In genomic region chr11:86523738-86524602, GRCh38 we compare ENCODE assay signal across 9 cellular contexts.
DNase-seq lines count a peak whose midpoint lies in the region; ATAC-seq and TF ChIP-seq lines count a peak whose summit lies in the region.
"Had no signal": no experiment of that assay in that cellular context is flagged by ENCODE, and none has a peak within 500 bp of the region (broad histone marks: within the 10 kb centered on the region; RNA-seq: fewer than 3 reads in every experiment).

No MANE protein-coding gene starts in this region.

- POLR2A ChIA-PET in WTC11 (lab: Charles Lee): no interaction called here

- 39 to 44% methylated on average over 5 of the region's 5 CpGs for WGBS in tibial nerve, 2 donors

- H3K27me3 Mint-ChIP-seq in activated T-cell treated with anti-CD3 and anti-CD28 coated beads, Interleukin-2, amount 50 U/mL, for 4 hours (ENCODE audit: low read depth): peaks cover 3% of the 10 kb centered on the region
- peaks cover 11% of the 10 kb centered on the region for H3K27me3 Mint-ChIP-seq in WTC11 (ENCODE audit: low read depth)

- H3K4me1 ChIP-seq in tibial nerve: peaks cover 0 to 31% (median 10%) of the 10 kb centered on the region in 4 donors

- H3K36me3 Mint-ChIP-seq in activated T-cell treated with anti-CD3 and anti-CD28 coated beads, Interleukin-2, amount 50 U/mL, for 4 hours (ENCODE audit: insufficient read depth): peaks cover 2% of the 10 kb centered on the region
- H3K36me3 Mint-ChIP-seq in WTC11: peaks cover 20% of the 10 kb centered on the region

- peak overlapping the region in 3 of 4 donors; percentile 32 to 64 (median 46) for H3K27ac ChIP-seq in tibial nerve

- CTCF ChIA-PET in WTC11 (lab: Charles Lee): interaction anchor here (0.8 to 1.2 kb wide), 2 partner anchors 22 to 48 kb away, joined by 3 read pairs; no protein-coding TSS in a partner anchor

- peaks cover 0 to 20% (median 0%) of the 10 kb centered on the region in 4 donors for H3K9me3 ChIP-seq in tibial nerve
- H3K9me3 ChIP-seq: ovary had no signal

- peak; percentile 43 to 65 for ATAC-seq in activated T-cell treated with anti-CD3 and anti-CD28 coated beads, Interleukin-2, amount 50 U/mL, for 4 hours
- ATAC-seq in WTC11: no peak

- H3K4me3 Mint-ChIP-seq in activated T-cell treated with anti-CD3 and anti-CD28 coated beads, Interleukin-2, amount 50 U/mL, for 4 hours: no peak overlapping the region
- H3K4me3 Mint-ChIP-seq in WTC11: no peak overlapping the region

- no peak overlapping the region for H3K4me3 ChIP-seq in kidney epithelial cell (ENCODE audit: low read depth, low read length)
- no peak overlapping the region for H3K4me3 ChIP-seq in tibial nerve
- H3K4me3 ChIP-seq: ovary had no signal

- peaks cover 10% of the 10 kb centered on the region for H3K9me3 Mint-ChIP-seq in activated T-cell treated with anti-CD3 and anti-CD28 coated beads, Interleukin-2, amount 50 U/mL, for 4 hours
- peaks cover 43% of the 10 kb centered on the region for H3K9me3 Mint-ChIP-seq in WTC11

- DNase-seq in activated T-cell treated with anti-CD3 and anti-CD28 coated beads, Interleukin-2, amount 50 U/mL, for 4 hours: no peak
- no peak for DNase-seq in activated T-cell treated with anti-CD3 and anti-CD28 coated beads, Interleukin-2, amount 50 U/mL, for 48 hours
- DNase-seq in amniotic stem cell (lab: John Stamatoyannopoulos, UW) (peak; percentile 67), kidney epithelial cell (ENCODE audit: low read depth) (peak; percentile 92), tibial nerve (ENCODE audit: low spot score in 2 of 2) (no peak), globus pallidus (ENCODE audit: low spot score) (no peak), WTC11 (ENCODE audit: low spot score) (no peak), cerebellar nuclear complex (lab: John Stamatoyannopoulos, UW) (no peak)

- TF ChIP-seq EP300 in tibial nerve (IDR thresholded peaks at IDR 0.05): peak in 1 of 2 donors; percentile 27

- H3K4me1 Mint-ChIP-seq in activated T-cell treated with anti-CD3 and anti-CD28 coated beads, Interleukin-2, amount 50 U/mL, for 4 hours (ENCODE audit: low read depth): peaks cover 11% of the 10 kb centered on the region
- H3K4me1 Mint-ChIP-seq in WTC11: peaks cover 7% of the 10 kb centered on the region

- no peaks in the 10 kb centered on the region for H3K36me3 ChIP-seq in kidney epithelial cell (ENCODE audit: control insufficient read depth, insufficient read depth, low read length)
- H3K36me3 ChIP-seq in tibial nerve: peaks cover 0 to 5% (median 0%) of the 10 kb centered on the region in 3 donors
- H3K36me3 ChIP-seq: ovary had no signal

- no peak for TF ChIP-seq CTCF in kidney epithelial cell (IDR thresholded peaks at IDR 0.05; ENCODE audit: insufficient read depth, low read length, poor library complexity, severe bottlenecking)
- TF ChIP-seq CTCF in tibial nerve (IDR thresholded peaks at IDR 0.05): no peak
- TF ChIP-seq CTCF in WTC11 (IDR thresholded peaks at IDR 0.05): no peak

- H3K27me3 ChIP-seq in kidney epithelial cell (ENCODE audit: control insufficient read depth, insufficient read depth, low read length): no peaks in the 10 kb centered on the region
- H3K27me3 ChIP-seq in tibial nerve: no peaks in the 10 kb centered on the region
- H3K27me3 ChIP-seq: ovary had no signal

- TF ChIP-seq POLR2A in tibial nerve (IDR thresholded peaks at IDR 0.05): no peak

- H3K27ac Mint-ChIP-seq in WTC11: no peak overlapping the region

TF ChIP-seq in WTC11, 78 proteins besides CTCF, POLR2A, EP300 and RAD21 (continues in another document):
- TF ChIP-seq NR2C2 (CRISPR knock-in tag; IDR thresholded peaks at IDR 0.05) (no peak), NFE2L1 (CRISPR knock-in tag; IDR thresholded peaks at IDR 0.05) (no peak), RORB (CRISPR knock-in tag; IDR thresholded peaks at IDR 0.05) (no peak), ERG (CRISPR knock-in tag; IDR thresholded peaks at IDR 0.05) (no peak), PREB (CRISPR knock-in tag; IDR thresholded peaks at IDR 0.05; ENCODE audit: borderline replicate concordance) (no peak), CBFB (CRISPR knock-in tag; IDR thresholded peaks at IDR 0.05; ENCODE audit: low read depth) (no peak), USF1 (CRISPR knock-in tag; IDR thresholded peaks at IDR 0.05) (no peak), ZNF281 (CRISPR knock-in tag; IDR thresholded peaks at IDR 0.05) (no peak), ZNF425 (CRISPR knock-in tag; conservative IDR thresholded peaks at IDR 0.05) (no peak), MLX (CRISPR knock-in tag; IDR thresholded peaks at IDR 0.05) (no peak), EMX1 (CRISPR knock-in tag; IDR thresholded peaks at IDR 0.05) (no peak), MYBL2 (CRISPR knock-in tag; IDR thresholded peaks at IDR 0.05) (no peak), ETV6 (CRISPR knock-in tag; IDR thresholded peaks at IDR 0.05) (no peak), JUN (CRISPR knock-in tag; IDR thresholded peaks at IDR 0.05) (no peak), TCF7 (CRISPR knock-in tag; IDR thresholded peaks at IDR 0.05; ENCODE audit: low read depth) (no peak)

Comparison
In these comparisons a context has a peak if more than half of its experiments do, and no peak if none do; other contexts are left out.
1. DNase-seq: peak in amniotic stem cell (single experiment) and kidney epithelial cell (single experiment); none in activated T-cell treated with anti-CD3 and anti-CD28 coated beads, Interleukin-2, amount 50 U/mL, for 4 hours (single experiment), activated T-cell treated with anti-CD3 and anti-CD28 coated beads, Interleukin-2, amount 50 U/mL, for 48 hours (0 of 2), tibial nerve (0 of 2), globus pallidus (single experiment), WTC11 (single experiment) and cerebellar nuclear complex (0 of 2).